In genomic region chr6:45378324-45378926, GRCh38 we compare ENCODE assay signal across 1 cellular context.
A peak's percentile ranks its signal among the peaks of the same experiment; 100 is the strongest.
TF ChIP-seq lines count a peak whose summit lies in the region.

No MANE protein-coding gene starts in this region.

TF ChIP-seq in K562, 482 proteins besides CTCF, POLR2A, EP300 and RAD21 (continued from another document and continues in another):
- TF ChIP-seq, protein P1, sequence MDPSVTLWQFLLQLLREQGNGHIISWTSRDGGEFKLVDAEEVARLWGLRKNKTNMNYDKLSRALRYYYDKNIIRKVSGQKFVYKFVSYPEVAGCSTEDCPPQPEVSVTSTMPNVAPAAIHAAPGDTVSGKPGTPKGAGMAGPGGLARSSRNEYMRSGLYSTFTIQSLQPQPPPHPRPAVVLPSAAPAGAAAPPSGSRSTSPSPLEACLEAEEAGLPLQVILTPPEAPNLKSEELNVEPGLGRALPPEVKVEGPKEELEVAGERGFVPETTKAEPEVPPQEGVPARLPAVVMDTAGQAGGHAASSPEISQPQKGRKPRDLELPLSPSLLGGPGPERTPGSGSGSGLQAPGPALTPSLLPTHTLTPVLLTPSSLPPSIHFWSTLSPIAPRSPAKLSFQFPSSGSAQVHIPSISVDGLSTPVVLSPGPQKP (CRISPR knock-in tag; IDR thresholded peaks at IDR 0.05) = no peak
- TF ChIP-seq NONO (IDR thresholded peaks at IDR 0.05; ENCODE audit: low read depth in 2 of 2, low read length in 1 of 2) (no peak), TRIM28 (IDR thresholded peaks at IDR 0.05) (peak; percentile 38; the same call in 1 of the 2 replicates), BHLHE40 (IDR thresholded peaks at IDR 0.05; ENCODE audit: low read length) (no peak), UBTF (IDR thresholded peaks at IDR 0.05; ENCODE audit: borderline replicate concordance in 1 of 2, low read depth in 2 of 2, low read length in 2 of 2) (peak in 1 of 2 experiments; percentile 28; a peak in 1 of 4 replicates), ZMIZ1 (IDR thresholded peaks at IDR 0.05; ENCODE audit: low read depth in 2 of 2, low read length in 2 of 2) (no peak), SRSF3 (IDR thresholded peaks at IDR 0.05; ENCODE audit: insufficient read depth, low read length) (no peak), MECOM (CRISPR knock-in tag; IDR thresholded peaks at IDR 0.05) (no peak), TBL1XR1 (IDR thresholded peaks at IDR 0.05; ENCODE audit: low read length in 2 of 2) (no peak), EZH2 (IDR thresholded peaks at IDR 0.05; ENCODE audit: borderline replicate concordance, low read depth, low read length) (no peak), ZNF146 (CRISPR knock-in tag; IDR thresholded peaks at IDR 0.05; ENCODE audit: unreplicated experiment) (no peak), PREB (CRISPR knock-in tag; IDR thresholded peaks at IDR 0.05) (no peak), MYBL2 (IDR thresholded peaks at IDR 0.05; ENCODE audit: low read depth) (no peak), MYBL2 (CRISPR knock-in tag; IDR thresholded peaks at IDR 0.05; ENCODE audit: borderline replicate concordance) (no peak), LEF1 (IDR thresholded peaks at IDR 0.05) (no peak; the same call in none of the 2 replicates), ESRRB (CRISPR knock-in tag; IDR thresholded peaks at IDR 0.05; ENCODE audit: borderline replicate concordance) (no peak), SREBF1 (IDR thresholded peaks at IDR 0.05; ENCODE audit: borderline replicate concordance, low read depth, low read length) (no peak), MCM7 (IDR thresholded peaks at IDR 0.05) (no peak), ELF1 (tag; IDR thresholded peaks at IDR 0.05) (no peak), ZNF23 (CRISPR knock-in tag; IDR thresholded peaks at IDR 0.05) (no peak), ZNF431 (CRISPR knock-in tag; IDR thresholded peaks at IDR 0.05) (no peak), TFAP4 (CRISPR knock-in tag; IDR thresholded peaks at IDR 0.05; ENCODE audit: borderline replicate concordance) (no peak), ZNF41 (CRISPR knock-in tag; conservative IDR thresholded peaks at IDR 0.05) (no peak), HOXB6 (CRISPR knock-in tag; IDR thresholded peaks at IDR 0.05; ENCODE audit: borderline replicate concordance) (no peak), NR2C2 (CRISPR knock-in tag; IDR thresholded peaks at IDR 0.05) (no peak), NR2C2 (tag; IDR thresholded peaks at IDR 0.05) (no peak), BRCA1 (IDR thresholded peaks at IDR 0.05) (no peak), BRCA1 (CRISPR knock-in tag; IDR thresholded peaks at IDR 0.05) (no peak), SOX6 (IDR thresholded peaks at IDR 0.05) (0 out of 2 replicates have a peak, but pooled peaks have one; percentile 7), MAFF (IDR thresholded peaks at IDR 0.05; ENCODE audit: low read length) (no peak), ZNF717 (CRISPR knock-in tag; IDR thresholded peaks at IDR 0.05) (no peak), PYGO2 (tag; IDR thresholded peaks at IDR 0.05) (no peak), SMAD2 (IDR thresholded peaks at IDR 0.05; ENCODE audit: low read depth, low read length) (no peak), LARP7 (IDR thresholded peaks at IDR 0.05) (no peak), BMI1 (IDR thresholded peaks at IDR 0.05; ENCODE audit: low read length) (no peak), NFXL1 (CRISPR knock-in tag; IDR thresholded peaks at IDR 0.05) (no peak), TCFL5 (CRISPR knock-in tag; conservative IDR thresholded peaks at IDR 0.05) (no peak), ERF (CRISPR knock-in tag; IDR thresholded peaks at IDR 0.05) (peak; percentile 77; the same call in 1 of the 2 replicates)
- TF ChIP-seq, protein P2, sequence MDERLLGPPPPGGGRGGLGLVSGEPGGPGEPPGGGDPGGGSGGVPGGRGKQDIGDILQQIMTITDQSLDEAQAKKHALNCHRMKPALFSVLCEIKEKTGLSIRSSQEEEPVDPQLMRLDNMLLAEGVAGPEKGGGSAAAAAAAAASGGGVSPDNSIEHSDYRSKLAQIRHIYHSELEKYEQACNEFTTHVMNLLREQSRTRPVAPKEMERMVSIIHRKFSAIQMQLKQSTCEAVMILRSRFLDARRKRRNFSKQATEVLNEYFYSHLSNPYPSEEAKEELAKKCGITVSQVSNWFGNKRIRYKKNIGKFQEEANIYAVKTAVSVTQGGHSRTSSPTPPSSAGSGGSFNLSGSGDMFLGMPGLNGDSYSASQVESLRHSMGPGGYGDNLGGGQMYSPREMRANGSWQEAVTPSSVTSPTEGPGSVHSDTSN (CRISPR knock-in tag; IDR thresholded peaks at IDR 0.05; ENCODE audit: low read depth) = no peak
- TF ChIP-seq, protein P2 (tag; conservative IDR thresholded peaks at IDR 0.05; ENCODE audit: low read depth) = no peak
- TF ChIP-seq, protein P3, sequence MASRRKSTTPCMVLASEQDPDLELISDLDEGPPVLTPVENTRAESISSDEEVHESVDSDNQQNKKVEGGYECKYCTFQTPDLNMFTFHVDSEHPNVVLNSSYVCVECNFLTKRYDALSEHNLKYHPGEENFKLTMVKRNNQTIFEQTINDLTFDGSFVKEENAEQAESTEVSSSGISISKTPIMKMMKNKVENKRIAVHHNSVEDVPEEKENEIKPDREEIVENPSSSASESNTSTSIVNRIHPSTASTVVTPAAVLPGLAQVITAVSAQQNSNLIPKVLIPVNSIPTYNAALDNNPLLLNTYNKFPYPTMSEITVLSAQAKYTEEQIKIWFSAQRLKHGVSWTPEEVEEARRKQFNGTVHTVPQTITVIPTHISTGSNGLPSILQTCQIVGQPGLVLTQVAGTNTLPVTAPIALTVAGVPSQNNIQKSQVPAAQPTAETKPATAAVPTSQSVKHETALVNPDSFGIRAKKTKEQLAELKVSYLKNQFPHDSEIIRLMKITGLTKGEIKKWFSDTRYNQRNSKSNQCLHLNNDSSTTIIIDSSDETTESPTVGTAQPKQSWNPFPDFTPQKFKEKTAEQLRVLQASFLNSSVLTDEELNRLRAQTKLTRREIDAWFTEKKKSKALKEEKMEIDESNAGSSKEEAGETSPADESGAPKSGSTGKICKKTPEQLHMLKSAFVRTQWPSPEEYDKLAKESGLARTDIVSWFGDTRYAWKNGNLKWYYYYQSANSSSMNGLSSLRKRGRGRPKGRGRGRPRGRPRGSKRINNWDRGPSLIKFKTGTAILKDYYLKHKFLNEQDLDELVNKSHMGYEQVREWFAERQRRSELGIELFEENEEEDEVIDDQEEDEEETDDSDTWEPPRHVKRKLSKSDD (conservative IDR thresholded peaks at IDR 0.05; ENCODE audit: low read length) = 0 out of 2 replicates have a peak, but pooled peaks have one; percentile 18
- TF ChIP-seq, protein P4, sequence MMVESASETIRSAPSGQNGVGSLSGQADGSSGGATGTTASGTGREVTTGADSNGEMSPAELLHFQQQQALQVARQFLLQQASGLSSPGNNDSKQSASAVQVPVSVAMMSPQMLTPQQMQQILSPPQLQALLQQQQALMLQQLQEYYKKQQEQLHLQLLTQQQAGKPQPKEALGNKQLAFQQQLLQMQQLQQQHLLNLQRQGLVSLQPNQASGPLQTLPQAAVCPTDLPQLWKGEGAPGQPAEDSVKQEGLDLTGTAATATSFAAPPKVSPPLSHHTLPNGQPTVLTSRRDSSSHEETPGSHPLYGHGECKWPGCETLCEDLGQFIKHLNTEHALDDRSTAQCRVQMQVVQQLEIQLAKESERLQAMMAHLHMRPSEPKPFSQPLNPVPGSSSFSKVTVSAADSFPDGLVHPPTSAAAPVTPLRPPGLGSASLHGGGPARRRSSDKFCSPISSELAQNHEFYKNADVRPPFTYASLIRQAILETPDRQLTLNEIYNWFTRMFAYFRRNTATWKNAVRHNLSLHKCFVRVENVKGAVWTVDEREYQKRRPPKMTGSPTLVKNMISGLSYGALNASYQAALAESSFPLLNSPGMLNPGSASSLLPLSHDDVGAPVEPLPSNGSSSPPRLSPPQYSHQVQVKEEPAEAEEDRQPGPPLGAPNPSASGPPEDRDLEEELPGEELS (CRISPR knock-in tag; IDR thresholded peaks at IDR 0.05; ENCODE audit: borderline replicate concordance) = no peak
- TF ChIP-seq, protein P5, sequence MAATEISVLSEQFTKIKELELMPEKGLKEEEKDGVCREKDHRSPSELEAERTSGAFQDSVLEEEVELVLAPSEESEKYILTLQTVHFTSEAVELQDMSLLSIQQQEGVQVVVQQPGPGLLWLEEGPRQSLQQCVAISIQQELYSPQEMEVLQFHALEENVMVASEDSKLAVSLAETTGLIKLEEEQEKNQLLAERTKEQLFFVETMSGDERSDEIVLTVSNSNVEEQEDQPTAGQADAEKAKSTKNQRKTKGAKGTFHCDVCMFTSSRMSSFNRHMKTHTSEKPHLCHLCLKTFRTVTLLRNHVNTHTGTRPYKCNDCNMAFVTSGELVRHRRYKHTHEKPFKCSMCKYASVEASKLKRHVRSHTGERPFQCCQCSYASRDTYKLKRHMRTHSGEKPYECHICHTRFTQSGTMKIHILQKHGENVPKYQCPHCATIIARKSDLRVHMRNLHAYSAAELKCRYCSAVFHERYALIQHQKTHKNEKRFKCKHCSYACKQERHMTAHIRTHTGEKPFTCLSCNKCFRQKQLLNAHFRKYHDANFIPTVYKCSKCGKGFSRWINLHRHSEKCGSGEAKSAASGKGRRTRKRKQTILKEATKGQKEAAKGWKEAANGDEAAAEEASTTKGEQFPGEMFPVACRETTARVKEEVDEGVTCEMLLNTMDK (IDR thresholded peaks at IDR 0.05; ENCODE audit: borderline replicate concordance, insufficient read depth, low read depth, low read length, poor library complexity, severe bottlenecking) = no peak
